ENCODE assay signal across 11 cellular contexts in genomic region chr22:25069758-25070461, GRCh38.
A peak's percentile ranks its signal among the peaks of the same experiment; 100 is the strongest.
DNase-seq lines count a peak whose midpoint lies in the region; ATAC-seq and TF ChIP-seq lines count a peak whose summit lies in the region.
"Had no signal": no experiment of that assay in that cellular context is flagged by ENCODE, and none has a peak within 500 bp of the region (broad histone marks: within the 10 kb centered on the region; RNA-seq: fewer than 3 reads in every experiment).

No MANE protein-coding gene starts in this region.

- POLR2A ChIA-PET in naive thymus-derived CD8-positive, alpha-beta T cell (lab: Charles Lee), result interaction anchor here (0.6 to 3.6 kb wide), 6 partner anchors 7 to 1836 kb away, joined by 3 to 32 read pairs (median 13); no protein-coding TSS in a partner anchor
- POLR2A ChIA-PET in SK-N-SH (lab: Yijun Ruan, JAX), result no interaction called here

- intact Hi-C loops in right cardiac atrium (cut with DNase I), result no loop called here
- intact Hi-C loops in Right ventricle myocardium superior (cut with DNase I), result no loop called here
- intact Hi-C loops in uterus (cut with DNase I; ENCODE audit: low total_unique reads), result no loop called here

- H2AFZ ChIP-seq in SK-N-SH (ENCODE audit: low read depth), result no peak overlapping the region

- no peak overlapping the region for H3K4me2 ChIP-seq in SK-N-SH

- CTCF ChIA-PET in SK-N-SH (lab: Yijun Ruan, JAX), result interaction anchor here (0.9 to 5.6 kb wide), 4 partner anchors 8 to 118 kb away, joined by 3 to 36 read pairs (median 8); partner anchors contain the start of gene KIAA1671

- no peak for TF ChIP-seq POLR2A in uterus (IDR thresholded peaks at IDR 0.05)

- H3K4me1 Mint-ChIP-seq in chondrocyte (ENCODE audit: low read depth), result peaks cover 31% of the 10 kb centered on the region
- peaks cover 34 to 96% (median 87%) of the 10 kb centered on the region in 4 donors for H3K4me1 Mint-ChIP-seq in naive thymus-derived CD8-positive, alpha-beta T cell

- H3K9ac ChIP-seq in SK-N-SH, result no peak overlapping the region

- H3K4me1 ChIP-seq in right cardiac atrium (ENCODE audit: control insufficient read depth, insufficient read depth, low read length) (no peaks in the 10 kb centered on the region), uterus (peaks cover 0 to 3% of the 10 kb centered on the region in 2 donors), SK-N-SH (ENCODE audit: control insufficient read depth in 1 of 2, insufficient read depth in 2 of 2, low read depth in 1 of 2, low read length in 1 of 2) (peaks cover 0 to 43% of the 10 kb centered on the region in 2 experiments; a peak in 1 of 4 replicates)
- H3K4me1 ChIP-seq: pancreas had no signal

- no peaks in the 10 kb centered on the region for H3K36me3 ChIP-seq in uterus
- H3K36me3 ChIP-seq in SK-N-SH (replicated peaks in 1 of 2; ENCODE audit: control insufficient read depth in 1 of 2, insufficient read depth in 2 of 2, low read length in 1 of 2), result no peaks in the 10 kb centered on the region
- H3K36me3 ChIP-seq: pancreas had no signal

- H4K20me1 ChIP-seq in SK-N-SH (ENCODE audit: insufficient read depth), result no peaks in the 10 kb centered on the region

- no peak for TF ChIP-seq CTCF in chondrocyte (IDR thresholded peaks at IDR 0.05)
- TF ChIP-seq CTCF in uterus (IDR thresholded peaks at IDR 0.05), result no peak
- TF ChIP-seq CTCF in SK-N-SH (IDR thresholded peaks at IDR 0.05), result no peak

- DNase-seq in right cardiac atrium (peak in 1 of 3 donors; percentile 61), Right ventricle myocardium superior (no peak), chondrocyte (ENCODE audit: low spot score) (no peak), uterus (peak; percentile 23 to 40), NCI-H2081 (lab: John Stamatoyannopoulos, UW) (no peak), SK-N-SH (no peak)
- DNase-seq in naive thymus-derived CD8-positive, alpha-beta T cell, result peak in 3 of 10 donors; percentile 33 to 35 (median 34)
- DNase-seq: AML-193, NCI-H2107, pancreas had no signal

- H3K27me3 ChIP-seq in right cardiac atrium (ENCODE audit: control insufficient read depth, insufficient read depth) (no peaks in the 10 kb centered on the region), uterus (no peaks in the 10 kb centered on the region), SK-N-SH (ENCODE audit: insufficient read depth) (no peaks in the 10 kb centered on the region)
- H3K27me3 ChIP-seq: pancreas had no signal

- H3K27ac ChIP-seq in right cardiac atrium (ENCODE audit: low read length) (no peak overlapping the region), uterus (no peak overlapping the region), SK-N-SH (ENCODE audit: low read depth in 2 of 2, low read length in 1 of 2) (peak overlapping the region in 1 of 2 experiments; percentile 44; a peak in 1 of 4 replicates)
- H3K27ac ChIP-seq: pancreas had no signal

- no peaks in the 10 kb centered on the region for H3K79me2 ChIP-seq in SK-N-SH (ENCODE audit: insufficient read depth)

- ATAC-seq in right cardiac atrium (peak; percentile 12 to 32), Right ventricle myocardium superior (ENCODE audit: poor library complexity) (no peak), GM19395 (IDR thresholded peaks at IDR 0.05; ENCODE audit: unreplicated experiment) (no peak)
- ATAC-seq in naive thymus-derived CD8-positive, alpha-beta T cell, result peak in 1 of 2 donors; percentile 10

- H3K9me3 ChIP-seq in right cardiac atrium (ENCODE audit: control insufficient read depth, low read length), result no peaks in the 10 kb centered on the region
- no peaks in the 10 kb centered on the region for H3K9me3 ChIP-seq in uterus
- no peaks in the 10 kb centered on the region for H3K9me3 ChIP-seq in SK-N-SH
- H3K9me3 ChIP-seq: pancreas had no signal

- H3K27me3 Mint-ChIP-seq in chondrocyte (ENCODE audit: low read depth), result no peaks in the 10 kb centered on the region
- peaks cover 0 to 2% (median 0%) of the 10 kb centered on the region in 5 donors for H3K27me3 Mint-ChIP-seq in naive thymus-derived CD8-positive, alpha-beta T cell

- H3K9me2 ChIP-seq in SK-N-SH, result no peaks in the 10 kb centered on the region

- H3K4me3 ChIP-seq in right cardiac atrium (ENCODE audit: low read length) (no peak overlapping the region), uterus (no peak overlapping the region), SK-N-SH (ENCODE audit: low read depth in 2 of 2, low read length in 1 of 2) (no peak overlapping the region)
- H3K4me3 ChIP-seq: pancreas had no signal

- 44% methylated on average over 29 of the region's 29 CpGs for WGBS in right cardiac atrium
- WGBS in SK-N-SH (ENCODE audit: low lambda C conversion rate), result 94% methylated on average over 19 of the region's 29 CpGs

- peaks cover 4% of the 10 kb centered on the region for H3K36me3 Mint-ChIP-seq in chondrocyte (ENCODE audit: low read depth)
- no peaks in the 10 kb centered on the region for H3K36me3 Mint-ChIP-seq in naive thymus-derived CD8-positive, alpha-beta T cell

- H3K4me3 Mint-ChIP-seq in chondrocyte (ENCODE audit: unreplicated experiment), result peak overlapping the region; percentile 69
- peak overlapping the region; percentile 75 to 95 (median 82) for H3K4me3 Mint-ChIP-seq in naive thymus-derived CD8-positive, alpha-beta T cell

- no peak for TF ChIP-seq RAD21 in SK-N-SH (IDR thresholded peaks at IDR 0.05; ENCODE audit: low read length)

- no peak for TF ChIP-seq EP300 in SK-N-SH (IDR thresholded peaks at IDR 0.05; ENCODE audit: borderline replicate concordance in 1 of 2, low read depth in 1 of 2, low read length in 1 of 2)

- no peaks in the 10 kb centered on the region for H3K9me3 Mint-ChIP-seq in chondrocyte (ENCODE audit: low read depth)
- no peaks in the 10 kb centered on the region for H3K9me3 Mint-ChIP-seq in naive thymus-derived CD8-positive, alpha-beta T cell

- peak overlapping the region; percentile 91 for H3K27ac Mint-ChIP-seq in chondrocyte (ENCODE audit: unreplicated experiment)
- H3K27ac Mint-ChIP-seq in naive thymus-derived CD8-positive, alpha-beta T cell, result peak overlapping the region; percentile 89 to 99 (median 98)

- H3F3A ChIP-seq in SK-N-SH (replicated peaks; ENCODE audit: insufficient read depth), result no peaks in the 10 kb centered on the region

TF ChIP-seq in SK-N-SH, 30 proteins besides CTCF, POLR2A, EP300 and RAD21:
- TF ChIP-seq FOXJ3 (CRISPR knock-in tag; IDR thresholded peaks at IDR 0.05), result no peak
- no peak for TF ChIP-seq PBX3 (IDR thresholded peaks at IDR 0.05)
- no peak for TF ChIP-seq POLR2AphosphoS5 (IDR thresholded peaks at IDR 0.05; ENCODE audit: low read depth, low read length)
- no peak for TF ChIP-seq MXI1 (IDR thresholded peaks at IDR 0.05; ENCODE audit: low read depth, low read length)
- TF ChIP-seq IRF3 (IDR thresholded peaks at IDR 0.05; ENCODE audit: low read depth, low read length), result no peak
- TF ChIP-seq NRF1 (IDR thresholded peaks at IDR 0.05; ENCODE audit: low read depth, low read length), result no peak
- TF ChIP-seq TCF12 (IDR thresholded peaks at IDR 0.05), result no peak
- no peak for TF ChIP-seq GABPA (IDR thresholded peaks at IDR 0.05; ENCODE audit: low read depth)
- TF ChIP-seq SMC3 (IDR thresholded peaks at IDR 0.05; ENCODE audit: low read depth, low read length), result no peak; the same call in 1 of the 2 replicates
- no peak for TF ChIP-seq CHD2 (IDR thresholded peaks at IDR 0.05; ENCODE audit: low read length, partially characterized antibody)
- TF ChIP-seq SIN3A (IDR thresholded peaks at IDR 0.05; ENCODE audit: borderline replicate concordance, low read depth, low read length), result no peak
- no peak for TF ChIP-seq EZH2phosphoT487 (IDR thresholded peaks at IDR 0.05; ENCODE audit: borderline replicate concordance, low read depth)
- no peak for TF ChIP-seq ELF1 (IDR thresholded peaks at IDR 0.05)
- no peak for TF ChIP-seq RXRA (IDR thresholded peaks at IDR 0.05; ENCODE audit: borderline replicate concordance, low read depth)

Comparison
In these comparisons a context has a peak if more than half of its experiments do, and no peak if none do; other contexts are left out.
1. ATAC-seq: peak in right cardiac atrium (2 of 2); none in Right ventricle myocardium superior (single experiment) and GM19395 (single experiment).
2. DNase-seq: peak in uterus (2 of 2); none in Right ventricle myocardium superior (single experiment), chondrocyte (single experiment), NCI-H2081 (0 of 2) and SK-N-SH (single experiment).